Comparison of ENCODE assay signal across 9 cellular contexts in the genomic region with DNA sequence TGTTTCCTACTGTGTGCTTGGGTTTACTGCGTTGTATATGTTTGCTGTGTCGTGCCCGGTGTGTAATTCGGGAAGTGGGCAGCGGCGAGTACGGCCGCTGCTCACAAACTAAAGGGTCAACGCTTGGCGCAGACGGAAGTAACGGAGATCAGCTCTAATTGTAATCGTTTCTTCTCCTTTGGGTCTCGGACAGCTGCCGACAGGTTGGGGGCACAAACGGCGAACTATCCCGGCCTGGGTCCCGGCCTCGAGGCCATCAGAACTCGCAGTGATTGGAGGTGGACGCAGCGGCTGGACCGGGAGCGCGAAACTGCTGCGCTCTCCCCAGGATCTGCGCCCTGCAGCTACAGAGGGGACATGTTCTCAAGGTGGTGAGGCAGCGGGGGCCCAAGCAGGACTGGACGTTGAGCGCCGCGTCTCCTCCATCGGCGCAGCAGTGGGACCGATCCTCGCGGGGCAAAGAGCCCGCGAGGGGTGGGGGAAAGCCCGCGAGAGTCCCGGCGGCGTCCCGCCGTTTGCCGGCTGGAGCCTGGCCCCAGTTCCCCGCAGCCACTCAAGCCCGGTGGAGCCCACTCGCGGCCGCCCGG. TPM values are rescaled to one million over a fixed set of nuclear protein-coding genes. Genes with fewer than 3 reads are reported as not detected.
A peak's percentile ranks its signal among the peaks of the same experiment; 100 is the strongest.
DNase-seq lines count a peak whose midpoint lies in the region; ATAC-seq and TF ChIP-seq lines count a peak whose summit lies in the region.
"Had no signal": no experiment of that assay in that cellular context is flagged by ENCODE, and none has a peak within 500 bp of the region (broad histone marks: within the 10 kb centered on the region; RNA-seq: fewer than 3 reads in every experiment).

No MANE protein-coding gene starts in this region.

- no peaks in the 10 kb centered on the region for H3K9me3 ChIP-seq in GM23248 (ENCODE audit: low read depth)
- H3K9me3 ChIP-seq in right cardiac atrium (ENCODE audit: control insufficient read depth, low read length) = no peaks in the 10 kb centered on the region

- no peak for DNase-seq in GM23248
- DNase-seq in activated CD8-positive, alpha-beta T cell treated with anti-CD3 and anti-CD28 coated beads for 36 hours = no peak
- no peak for DNase-seq in right cardiac atrium
- no peak for DNase-seq in activated CD4-positive, CD25-positive, alpha-beta regulatory T cell (lab: John Stamatoyannopoulos, UW)
- DNase-seq in hippocampal formation (lab: John Stamatoyannopoulos, UW) = no peak
- DNase-seq in medulla oblongata (ENCODE audit: extremely low spot score) = no peak
- no peak for DNase-seq in NCI-H1436 treated with DMSO at 0.1 percent for 48 hours (lab: John Stamatoyannopoulos, UW)
- DNase-seq: stimulated activated CD4-positive, alpha-beta T cell treated with anti-CD3 and anti-CD28 coated beads, Interleukin-4, amount 100 ng/mL, for 4 hours had no signal

- no peak for ATAC-seq in activated CD8-positive, alpha-beta T cell treated with anti-CD3 and anti-CD28 coated beads for 36 hours
- peak in 1 of 2 donors; percentile 11 for ATAC-seq in right cardiac atrium

- H3K4me3 Mint-ChIP-seq in activated CD8-positive, alpha-beta T cell treated with anti-CD3 and anti-CD28 coated beads for 36 hours = peak overlapping the region; percentile 55

- H3K4me3 ChIP-seq in GM23248 (peak overlapping the region; percentile 55), right cardiac atrium (ENCODE audit: low read length) (peak overlapping the region; percentile 63), rectal smooth muscle tissue (ENCODE audit: low read length) (peak overlapping the region; percentile 53)

- no peaks in the 10 kb centered on the region for H3K9me2 ChIP-seq in GM23248 (ENCODE audit: insufficient read depth)

- H3K4me1 ChIP-seq in GM23248 (ENCODE audit: insufficient read depth) (no peaks in the 10 kb centered on the region), right cardiac atrium (ENCODE audit: control insufficient read depth, insufficient read depth, low read length) (peaks cover 4% of the 10 kb centered on the region), rectal smooth muscle tissue (ENCODE audit: control insufficient read depth, insufficient read depth, low read length) (no peaks in the 10 kb centered on the region)

- H3K9me3 Mint-ChIP-seq in activated CD8-positive, alpha-beta T cell treated with anti-CD3 and anti-CD28 coated beads for 36 hours = peaks cover 1% of the 10 kb centered on the region

- intact Hi-C loops in activated CD8-positive, alpha-beta T cell treated with anti-CD3 and anti-CD28 coated beads for 36 hours (cut with micrococcal nuclease) = no loop called here
- intact Hi-C loops in right cardiac atrium (cut with DNase I) = no loop called here

- no peaks in the 10 kb centered on the region for H3F3A ChIP-seq in GM23248 (ENCODE audit: insufficient read depth)

- CTCF ChIA-PET in activated CD8-positive, alpha-beta T cell treated with anti-CD3 and anti-CD28 coated beads for 36 hours (lab: Charles Lee) = no interaction called here

- 36 to 39% methylated on average over 33 to 39 of the region's 54 CpGs for WGBS in GM23248 (ENCODE audit: low coverage in 1 of 2, low lambda C conversion rate in 2 of 2, missing lambda C conversion rate in 2 of 2), 2 experiments
- 2% methylated on average over 54 of the region's 54 CpGs for WGBS in right cardiac atrium

- H3K27ac Mint-ChIP-seq in activated CD8-positive, alpha-beta T cell treated with anti-CD3 and anti-CD28 coated beads for 36 hours = no peak overlapping the region

- peaks cover 4% of the 10 kb centered on the region for H3K36me3 Mint-ChIP-seq in activated CD8-positive, alpha-beta T cell treated with anti-CD3 and anti-CD28 coated beads for 36 hours (ENCODE audit: low read depth)

- H3K27me3 Mint-ChIP-seq in activated CD8-positive, alpha-beta T cell treated with anti-CD3 and anti-CD28 coated beads for 36 hours = peaks cover 47% of the 10 kb centered on the region

- H3K79me2 ChIP-seq in GM23248 (ENCODE audit: insufficient read depth) = no peaks in the 10 kb centered on the region

- in situ Hi-C loops in GM23248 (cut with MboI) = no loop called here

- H3K36me3 ChIP-seq in GM23248 (ENCODE audit: low read depth) (no peaks in the 10 kb centered on the region), rectal smooth muscle tissue (ENCODE audit: control insufficient read depth, insufficient read depth, low read length) (no peaks in the 10 kb centered on the region)

- no peaks in the 10 kb centered on the region for H4K20me1 ChIP-seq in GM23248 (ENCODE audit: insufficient read depth)

- no peak for TF ChIP-seq CTCF in activated CD8-positive, alpha-beta T cell treated with anti-CD3 and anti-CD28 coated beads for 36 hours (IDR thresholded peaks at IDR 0.05)

- H3K27ac ChIP-seq in GM23248 (no peak overlapping the region), right cardiac atrium (ENCODE audit: low read length) (no peak overlapping the region), rectal smooth muscle tissue (ENCODE audit: low read depth, low read length) (no peak overlapping the region)

- peak overlapping the region; percentile 45; the same call in 1 of the 2 replicates for H2AFZ ChIP-seq in GM23248

- H3K9ac ChIP-seq in GM23248 = no peak overlapping the region
- H3K9ac ChIP-seq in rectal smooth muscle tissue (ENCODE audit: low read length) = no peak overlapping the region

- H3K4me1 Mint-ChIP-seq in activated CD8-positive, alpha-beta T cell treated with anti-CD3 and anti-CD28 coated beads for 36 hours (ENCODE audit: low read depth) = peaks cover 13% of the 10 kb centered on the region

- H3K27me3 ChIP-seq in GM23248 (replicated peaks; ENCODE audit: insufficient read depth) (peaks cover 16% of the 10 kb centered on the region), right cardiac atrium (ENCODE audit: control insufficient read depth, insufficient read depth) (no peaks in the 10 kb centered on the region), rectal smooth muscle tissue (ENCODE audit: control insufficient read depth, insufficient read depth, low read length) (peaks cover 22% of the 10 kb centered on the region)

- POLR2A ChIA-PET in activated CD8-positive, alpha-beta T cell treated with anti-CD3 and anti-CD28 coated beads for 36 hours (lab: Charles Lee) = no interaction called here

- no peak overlapping the region for H3K4me2 ChIP-seq in GM23248 (ENCODE audit: unreplicated experiment)

RNA-seq across cellular contexts. Expression of a gene that starts 0.5 kb away (rescaled TPM):
- not detected in 2 replicates for total RNA-seq in GM23248 (2014; rRNA removed; shearing (Covaris generic))
- not detected in 2 replicates for polyA plus RNA-seq in GM23248 (2016; fragmentation: Nextera tagmentation; extraction: Ambion mirVana)
- total RNA-seq in activated CD8-positive, alpha-beta T cell treated with anti-CD3 and anti-CD28 coated beads for 36 hours = not detected
- not detected for total RNA-seq in right cardiac atrium
- polyA plus RNA-seq in right cardiac atrium = not detected
